ENCODE assay signal across 11 cellular contexts in the genomic region with DNA sequence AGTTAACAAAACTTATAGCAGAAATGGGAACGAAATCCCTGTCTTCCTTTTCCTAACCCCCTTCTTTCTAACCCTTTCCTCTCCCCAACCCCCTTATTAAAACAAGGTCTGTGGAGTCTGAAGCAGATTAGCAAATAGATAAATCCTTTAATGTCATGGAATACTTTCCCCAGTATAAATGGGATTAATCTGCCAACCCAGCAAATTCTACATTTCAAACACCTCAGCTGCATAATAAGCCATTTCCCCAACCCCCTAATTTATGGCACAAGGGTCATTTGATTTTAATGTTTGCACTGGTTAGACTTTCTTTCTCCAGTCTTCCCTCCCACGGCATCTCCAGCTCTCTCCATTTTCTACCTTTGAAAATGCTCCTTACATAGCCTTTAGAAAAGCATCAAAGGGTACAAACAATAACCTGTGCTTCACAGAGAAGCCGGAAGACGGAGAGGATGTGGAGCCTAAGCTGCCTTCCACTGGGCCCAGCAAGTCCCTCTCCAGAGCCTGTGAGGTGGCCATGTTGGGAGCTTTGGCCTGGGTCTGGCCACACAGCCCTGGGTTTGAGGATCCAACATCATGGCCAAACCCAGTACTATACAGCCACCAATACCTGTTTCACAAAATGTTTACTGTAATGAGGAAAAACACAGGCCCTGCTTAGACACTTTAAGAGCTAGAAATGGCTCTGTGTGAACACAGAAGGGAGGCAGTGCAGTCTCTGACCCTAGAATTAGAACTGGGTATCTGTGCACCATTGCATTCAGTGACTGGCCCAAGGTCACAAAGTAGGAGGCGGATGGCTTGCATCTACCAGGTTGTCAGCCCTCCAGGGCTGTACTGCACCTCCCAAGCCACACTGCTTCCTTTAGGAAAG. TPM values are rescaled to one million over a fixed set of nuclear protein-coding genes. Genes with fewer than 3 reads are reported as not detected.
A peak's percentile ranks its signal among the peaks of the same experiment; 100 is the strongest.
DNase-seq lines count a peak whose midpoint lies in the region; ATAC-seq, FAIRE-seq and TF ChIP-seq lines count a peak whose summit lies in the region.
"Had no signal": no experiment of that assay in that cellular context is flagged by ENCODE, and none has a peak within 500 bp of the region (broad histone marks: within the 10 kb centered on the region; RNA-seq: fewer than 3 reads in every experiment).

No MANE protein-coding gene starts in this region.

- H3K4me3 ChIP-seq in esophagus (ENCODE audit: low read depth in 1 of 2, low read length in 2 of 2) (no peak overlapping the region), sigmoid colon (no peak overlapping the region), pancreas (no peak overlapping the region)

- H3K36me3 ChIP-seq in esophagus (ENCODE audit: control insufficient read depth in 2 of 2, insufficient read depth in 2 of 2, low read length in 1 of 2) (no peaks in the 10 kb centered on the region), sigmoid colon (no peaks in the 10 kb centered on the region), pancreas (no peaks in the 10 kb centered on the region)

- TF ChIP-seq POLR2A in sigmoid colon (IDR thresholded peaks at IDR 0.05) = no peak

- FAIRE-seq in D721Med (lab: Jason Lieb, UNC) (no peak), pancreas (lab: Jason Lieb, UNC) (no peak)

- no peak for TF ChIP-seq EP300 in sigmoid colon (IDR thresholded peaks at IDR 0.05)

- no peak for ATAC-seq in pancreas
- ATAC-seq in GM19455 (IDR thresholded peaks at IDR 0.05; ENCODE audit: unreplicated experiment) = no peak
- ATAC-seq in GM21390 (IDR thresholded peaks at IDR 0.05; ENCODE audit: unreplicated experiment) = no peak

- intact Hi-C loops in sigmoid colon (cut with DNase I) = no loop called here
- intact Hi-C loops in pancreas (cut with DNase I) = no loop called here

- DNase-seq in D721Med (ENCODE audit: insufficient read length, low spot score) (peak; percentile 31), NCI-H82 (lab: John Stamatoyannopoulos, UW) (peak; percentile 79), sigmoid colon (no peak), occipital lobe (lab: John Stamatoyannopoulos, UW) (no peak), pancreas (no peak)
- DNase-seq: NCI-H1092, NCI-H2171 treated with DMSO at 0.1 percent for 48 hours, nucleus accumbens had no signal

- H3K4me1 ChIP-seq in esophagus (ENCODE audit: control insufficient read depth in 2 of 2, insufficient read depth in 2 of 2, low read length in 1 of 2) (no peaks in the 10 kb centered on the region), sigmoid colon (no peaks in the 10 kb centered on the region), pancreas (no peaks in the 10 kb centered on the region)

- H3K9me3 ChIP-seq in esophagus (ENCODE audit: control insufficient read depth in 2 of 2, insufficient read depth in 1 of 2, low read depth in 1 of 2, low read length in 1 of 2) = no peaks in the 10 kb centered on the region
- H3K9me3 ChIP-seq in sigmoid colon = no peaks in the 10 kb centered on the region
- no peaks in the 10 kb centered on the region for H3K9me3 ChIP-seq in pancreas

- H3K27ac ChIP-seq in esophagus (ENCODE audit: low read depth in 2 of 2, low read length in 1 of 2) (peak overlapping the region; percentile 71 to 89), sigmoid colon (peak overlapping the region in 3 of 4 donors; percentile 19 to 62 (median 38)), pancreas (peak overlapping the region in 1 of 4 donors; percentile 39)

- H3K27me3 ChIP-seq in esophagus (ENCODE audit: control insufficient read depth in 1 of 2, insufficient read depth in 2 of 2, low read length in 2 of 2) (no peaks in the 10 kb centered on the region), sigmoid colon (no peaks in the 10 kb centered on the region), pancreas (no peaks in the 10 kb centered on the region)

- WGBS in esophagus, 2 donors = 87 to 89% methylated on average over 5 of the region's 5 CpGs
- WGBS in sigmoid colon, 2 donors = 91 to 92% methylated on average over 5 of the region's 5 CpGs
- WGBS in pancreas, 2 donors = 83% methylated on average over 5 of the region's 5 CpGs

- no peak for TF ChIP-seq CTCF in D721Med (IDR thresholded peaks at IDR 0.05; ENCODE audit: insufficient read depth, missing control alignments)
- no peak for TF ChIP-seq CTCF in sigmoid colon (IDR thresholded peaks at IDR 0.05)
- TF ChIP-seq CTCF in pancreas (IDR thresholded peaks at IDR 0.05) = no peak

RNA-seq across cellular contexts. Expression of gene SPRY1, which starts 56.9 kb away (rescaled TPM):
- 10 to 100 TPM in 1 of 2 donors, 1 to 10 TPM in 1; 9.9 to 12.4 TPM for polyA plus RNA-seq in esophagus
- 10 to 100 TPM; 37.6 to 84.4 (median 56.7) TPM for total RNA-seq in sigmoid colon
- polyA plus RNA-seq in sigmoid colon = 10 to 100 TPM in 2 of 3 donors, 1 to 10 TPM in 1; 5.5 to 21.0 (median 18.1) TPM
- total RNA-seq in occipital lobe = 12.9 TPM
- 10 to 100 TPM; 11.2 to 29.7 (median 21.5) TPM for total RNA-seq in pancreas
- 10 to 100 TPM; 10.1 to 13.9 TPM for polyA plus RNA-seq in pancreas

Comparison
In these comparisons a context has a peak if more than half of its experiments do, and no peak if none do; other contexts are left out.
1. DNase-seq: peak in D721Med (single experiment) and NCI-H82 (single experiment); none in sigmoid colon (single experiment), occipital lobe (single experiment) and pancreas (0 of 6).